Comparison of ENCODE assay signal across 7 cellular contexts in the genomic region with DNA sequence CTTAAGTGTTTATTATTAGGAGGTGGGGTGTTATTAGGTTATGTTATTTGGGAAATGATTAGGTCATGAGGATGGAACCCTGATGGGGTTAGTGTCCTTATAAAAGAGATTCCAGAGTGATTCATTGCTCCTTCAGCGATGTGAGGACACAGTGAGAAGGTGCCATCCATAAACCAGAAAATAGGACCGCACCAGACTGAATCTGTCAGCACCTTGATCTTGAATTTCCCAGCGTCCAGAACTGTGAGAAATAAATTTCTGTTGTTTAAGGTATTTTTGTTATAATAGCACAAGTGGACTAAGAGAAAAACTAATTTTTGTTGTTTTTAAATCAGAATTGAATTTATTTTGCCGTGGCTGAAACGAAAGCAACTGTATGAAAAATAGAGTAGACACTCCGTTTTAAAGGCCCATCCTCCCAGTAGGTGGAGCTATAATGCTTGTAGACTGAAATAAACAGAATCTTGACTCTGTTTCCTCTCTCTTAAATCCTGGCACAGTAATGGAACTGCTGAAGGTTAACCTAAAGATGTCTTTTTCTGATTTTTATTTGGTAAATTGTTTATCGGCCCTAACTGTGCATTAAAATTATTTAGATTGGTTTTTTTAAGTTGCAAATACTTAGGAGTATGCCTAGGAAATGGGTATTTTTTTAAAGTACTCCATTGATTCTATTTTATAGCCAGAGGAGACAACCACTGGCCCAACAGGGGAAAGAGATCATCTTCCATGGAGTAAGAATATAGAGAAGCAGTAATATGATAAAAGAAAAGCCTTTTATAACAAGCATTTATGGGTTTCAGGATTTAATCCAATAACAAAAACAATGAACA.
DNase-seq lines count a peak whose midpoint lies in the region; ATAC-seq, FAIRE-seq and TF ChIP-seq lines count a peak whose summit lies in the region.

No MANE protein-coding gene starts in this region.

- H3K9me2 ChIP-seq in OCI-LY1 (ENCODE audit: low read depth, low read length) = no peaks in the 10 kb centered on the region

- H3K9me1 ChIP-seq in K562 (ENCODE audit: control insufficient read depth, insufficient read depth, low read length) = no peaks in the 10 kb centered on the region

- no peak for TF ChIP-seq EP300 in K562 (IDR thresholded peaks at IDR 0.05; ENCODE audit: low read length)

- peak overlapping the region; percentile 43 for H3K4me3 ChIP-seq in OCI-LY1 (ENCODE audit: low read depth, low read length, poor library complexity, severe bottlenecking)
- H3K4me3 ChIP-seq in K562 = peak overlapping the region; percentile 34

- H3K36me3 ChIP-seq in OCI-LY1 (ENCODE audit: insufficient read depth, low read length) = no peaks in the 10 kb centered on the region
- H3K36me3 ChIP-seq in K562 (ENCODE audit: control insufficient read depth, insufficient read depth, low read length) = no peaks in the 10 kb centered on the region

- H3F3A ChIP-seq in OCI-LY1 (ENCODE audit: insufficient read depth, low read length) = no peaks in the 10 kb centered on the region

- H3K9me3 ChIP-seq in OCI-LY1 (ENCODE audit: low read length) (no peaks in the 10 kb centered on the region), K562 (replicated peaks; ENCODE audit: control insufficient read depth, insufficient read depth, low read depth, low read length) (no peaks in the 10 kb centered on the region)

- H3K27ac ChIP-seq in OCI-LY1 (ENCODE audit: low read depth, low read length, poor library complexity, severe bottlenecking) (no peak overlapping the region), K562 (ENCODE audit: extremely low read depth, low read depth, low read length) (no peak overlapping the region)

- no peaks in the 10 kb centered on the region for H3K9me3 Mint-ChIP-seq in stimulated activated naive B cell treated with anti-CD40 and anti-IgM and Interleukin-4, amounts not matched to agents 10 μg/mL and 1 μg/mL and 100 μg/mL, for 72 hours

- no peak for TF ChIP-seq POLR2A in K562 (conservative IDR thresholded peaks at IDR 0.05)

- H3K9ac ChIP-seq in OCI-LY1 (ENCODE audit: low read length) = no peak overlapping the region; the same call in 1 of the 2 replicates
- H3K9ac ChIP-seq in K562 (ENCODE audit: insufficient read depth in 1 of 2, low read depth in 2 of 2, low read length in 2 of 2) = peak overlapping the region in 1 of 2 experiments; percentile 56; a peak in 2 of 4 replicates

- H3K4me1 Mint-ChIP-seq in stimulated activated naive B cell treated with anti-CD40 and anti-IgM and Interleukin-4, amounts not matched to agents 10 μg/mL and 1 μg/mL and 100 μg/mL, for 72 hours = no peaks in the 10 kb centered on the region

- ATAC-seq in GM19395 (IDR thresholded peaks at IDR 0.05; ENCODE audit: unreplicated experiment) = peak; percentile 89
- peak; percentile 66 for ATAC-seq in HG03565 (IDR thresholded peaks at IDR 0.05; ENCODE audit: unreplicated experiment)
- ATAC-seq in K562 = peak; percentile 82
- ATAC-seq in stimulated activated naive B cell treated with anti-CD40 and anti-IgM and Interleukin-4, amounts not matched to agents 10 μg/mL and 1 μg/mL and 100 μg/mL, for 72 hours (replicated peaks) = peak; percentile 55 to 63

- H3K79me2 ChIP-seq in OCI-LY1 (ENCODE audit: insufficient read depth, low read length) (no peaks in the 10 kb centered on the region), K562 (ENCODE audit: control insufficient read depth, insufficient read depth, low read length) (no peaks in the 10 kb centered on the region)

- 10% methylated on average over 7 of the region's 7 CpGs for WGBS in K562 (ENCODE audit: insufficient coverage, low coverage, missing lambda C conversion rate)

- CTCF ChIA-PET in K562 (lab: Yijun Ruan, JAX; ENCODE audit: low intra/inter-chr PET ratio) = interaction anchor here (0.6 to 1.3 kb wide), 3 partner anchors 284 to 320 kb away, joined by 3 to 4 read pairs (median 4); no protein-coding TSS in a partner anchor

- H3K36me3 Mint-ChIP-seq in stimulated activated naive B cell treated with anti-CD40 and anti-IgM and Interleukin-4, amounts not matched to agents 10 μg/mL and 1 μg/mL and 100 μg/mL, for 72 hours = no peaks in the 10 kb centered on the region

- H3K4me1 ChIP-seq in OCI-LY1 (ENCODE audit: insufficient read depth, low read length, severe bottlenecking) = peaks cover 4% of the 10 kb centered on the region
- peaks cover 0 to 28% of the 10 kb centered on the region in 2 experiments; a peak in 3 of 5 replicates for H3K4me1 ChIP-seq in K562 (replicated peaks in 1 of 2; ENCODE audit: control insufficient read depth in 2 of 2, insufficient read depth in 2 of 2, low read length in 2 of 2)

- H4K20me1 ChIP-seq in OCI-LY1 (ENCODE audit: insufficient read depth, low read length) (no peaks in the 10 kb centered on the region), K562 (replicated peaks; ENCODE audit: control insufficient read depth, insufficient read depth, low read length) (no peaks in the 10 kb centered on the region)

- DNase-seq in EH (ENCODE audit: low read depth) = peak; percentile 70
- peak; percentile 33 to 77 (median 53) for DNase-seq in K562 (ENCODE audit: extremely low read depth in 1 of 4, low spot score in 3 of 4)
- DNase-seq in stimulated activated naive B cell treated with anti-CD40 and anti-IgM and Interleukin-4, amounts not matched to agents 10 μg/mL and 1 μg/mL and 100 μg/mL, for 72 hours = no peak

- peaks cover 10 to 12% of the 10 kb centered on the region in 2 donors for H3K27me3 Mint-ChIP-seq in stimulated activated naive B cell treated with anti-CD40 and anti-IgM and Interleukin-4, amounts not matched to agents 10 μg/mL and 1 μg/mL and 100 μg/mL, for 72 hours

- in situ Hi-C loops in K562 (cut with MboI) = no loop called here

- POLR2A ChIA-PET in K562 (lab: Yijun Ruan, JAX) = no interaction called here

- FAIRE-seq in K562 (lab: Jason Lieb, UNC) (peak; percentile 89), islet of Langerhans (lab: Jason Lieb, UNC) (peak; percentile 95)

- no TSS peak for BruUV-seq in K562 (replicated peaks; lab: Mats Ljungman, UMichigan)

- intact Hi-C loops in K562 (cut with micrococcal nuclease) = loop anchor here (1.0 to 10.0 kb wide), 6 partner anchors 67 to 407 kb away; a partner anchor contains a TSS

- TF ChIP-seq CTCF in OCI-LY1 (IDR thresholded peaks at IDR 0.05; ENCODE audit: low read length) (peak; percentile 83), K562 (IDR thresholded peaks at IDR 0.05 in 2 of 3, conservative IDR thresholded peaks at IDR 0.05 in 1 of 3; ENCODE audit: insufficient read depth in 2 of 3, low read depth in 1 of 3, low read length in 3 of 3) (peak; percentile 58 to 79 (median 64); a peak in 5 of 6 replicates)

- H3K4me2 ChIP-seq in OCI-LY1 (ENCODE audit: low read length) (peak overlapping the region; percentile 72), K562 (ENCODE audit: insufficient read depth, low read length) (peak overlapping the region; percentile 69)

- H2AFZ ChIP-seq in OCI-LY1 (ENCODE audit: low read length) = 0 out of 2 replicates have a peak overlapping the region, but pooled peaks have one; percentile 74
- H2AFZ ChIP-seq in K562 (ENCODE audit: low read depth, low read length) = peak overlapping the region; percentile 83

- H3K27me3 ChIP-seq in OCI-LY1 (ENCODE audit: insufficient read depth, low read length) = no peaks in the 10 kb centered on the region
- H3K27me3 ChIP-seq in K562 (ENCODE audit: control insufficient read depth in 2 of 2, insufficient read depth in 2 of 2, low read length in 2 of 2) = no peaks in the 10 kb centered on the region

- peak; percentile 84 to 87 for TF ChIP-seq RAD21 in K562 (CRISPR knock-in tag; conservative IDR thresholded peaks at IDR 0.05 in 1 of 2, IDR thresholded peaks at IDR 0.05 in 1 of 2)

- H3K27ac Mint-ChIP-seq in stimulated activated naive B cell treated with anti-CD40 and anti-IgM and Interleukin-4, amounts not matched to agents 10 μg/mL and 1 μg/mL and 100 μg/mL, for 72 hours = peak overlapping the region; percentile 25

- H3K4me3 Mint-ChIP-seq in stimulated activated naive B cell treated with anti-CD40 and anti-IgM and Interleukin-4, amounts not matched to agents 10 μg/mL and 1 μg/mL and 100 μg/mL, for 72 hours = peak overlapping the region; percentile 70 to 74

TF ChIP-seq in K562, 482 proteins besides CTCF, POLR2A, EP300 and RAD21 (continues in another document):
- no peak for TF ChIP-seq FOS (IDR thresholded peaks at IDR 0.05; ENCODE audit: extremely low read depth, insufficient read length)
- TF ChIP-seq SMC3 (conservative IDR thresholded peaks at IDR 0.05; ENCODE audit: insufficient read depth, low read depth, low read length) = peak; percentile 49
- TF ChIP-seq ZNF589 (CRISPR knock-in tag; IDR thresholded peaks at IDR 0.05; ENCODE audit: low read depth) = no peak
- TF ChIP-seq MEIS2 (IDR thresholded peaks at IDR 0.05; ENCODE audit: partially characterized antibody) = peak; percentile 65
- no peak for TF ChIP-seq ZNF586 (CRISPR knock-in tag; conservative IDR thresholded peaks at IDR 0.05)
- TF ChIP-seq, protein P1, sequence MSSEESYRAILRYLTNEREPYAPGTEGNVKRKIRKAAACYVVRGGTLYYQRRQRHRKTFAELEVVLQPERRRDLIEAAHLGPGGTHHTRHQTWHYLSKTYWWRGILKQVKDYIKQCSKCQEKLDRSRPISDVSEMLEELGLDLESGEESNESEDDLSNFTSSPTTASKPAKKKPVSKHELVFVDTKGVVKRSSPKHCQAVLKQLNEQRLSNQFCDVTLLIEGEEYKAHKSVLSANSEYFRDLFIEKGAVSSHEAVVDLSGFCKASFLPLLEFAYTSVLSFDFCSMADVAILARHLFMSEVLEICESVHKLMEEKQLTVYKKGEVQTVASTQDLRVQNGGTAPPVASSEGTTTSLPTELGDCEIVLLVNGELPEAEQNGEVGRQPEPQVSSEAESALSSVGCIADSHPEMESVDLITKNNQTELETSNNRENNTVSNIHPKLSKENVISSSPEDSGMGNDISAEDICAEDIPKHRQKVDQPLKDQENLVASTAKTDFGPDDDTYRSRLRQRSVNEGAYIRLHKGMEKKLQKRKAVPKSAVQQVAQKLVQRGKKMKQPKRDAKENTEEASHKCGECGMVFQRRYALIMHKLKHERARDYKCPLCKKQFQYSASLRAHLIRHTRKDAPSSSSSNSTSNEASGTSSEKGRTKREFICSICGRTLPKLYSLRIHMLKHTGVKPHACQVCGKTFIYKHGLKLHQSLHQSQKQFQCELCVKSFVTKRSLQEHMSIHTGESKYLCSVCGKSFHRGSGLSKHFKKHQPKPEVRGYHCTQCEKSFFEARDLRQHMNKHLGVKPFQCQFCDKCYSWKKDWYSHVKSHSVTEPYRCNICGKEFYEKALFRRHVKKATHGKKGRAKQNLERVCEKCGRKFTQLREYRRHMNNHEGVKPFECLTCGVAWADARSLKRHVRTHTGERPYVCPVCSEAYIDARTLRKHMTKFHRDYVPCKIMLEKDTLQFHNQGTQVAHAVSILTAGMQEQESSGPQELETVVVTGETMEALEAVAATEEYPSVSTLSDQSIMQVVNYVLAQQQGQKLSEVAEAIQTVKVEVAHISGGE (CRISPR knock-in tag; IDR thresholded peaks at IDR 0.05) = no peak
